9 cellular contexts compared by ENCODE assay signal in genomic region chr10:104109908-104110662, GRCh38. TPM values are rescaled to one million over a fixed set of nuclear protein-coding genes. Genes with fewer than 3 reads are reported as not detected.
DNase-seq lines count a peak whose midpoint lies in the region; ATAC-seq and TF ChIP-seq lines count a peak whose summit lies in the region.
"Had no signal": no experiment of that assay in that cellular context is flagged by ENCODE, and none has a peak within 500 bp of the region (broad histone marks: within the 10 kb centered on the region; RNA-seq: fewer than 3 reads in every experiment).

No MANE protein-coding gene starts in this region.

- H3K4me1 Mint-ChIP-seq in CD14-positive monocyte = peaks cover 11% of the 10 kb centered on the region

- H3K27ac Mint-ChIP-seq in CD14-positive monocyte = no peak overlapping the region

- intact Hi-C loops in CD14-positive monocyte (cut with micrococcal nuclease) = no loop called here

- no peaks in the 10 kb centered on the region for H3K36me3 Mint-ChIP-seq in CD14-positive monocyte

- no peaks in the 10 kb centered on the region for H3K9me3 Mint-ChIP-seq in CD14-positive monocyte

- H3K4me3 ChIP-seq in epithelial cell of proximal tubule (ENCODE audit: low read depth, low read length) = no peak overlapping the region

- H3K27me3 Mint-ChIP-seq in CD14-positive monocyte (ENCODE audit: low read depth in 3 of 3) = no peaks in the 10 kb centered on the region

- ATAC-seq in GM19452 (IDR thresholded peaks at IDR 0.05; ENCODE audit: unreplicated experiment) (peak; percentile 98), HG03442 (IDR thresholded peaks at IDR 0.05; ENCODE audit: unreplicated experiment) (peak; percentile 74), HG03280 (IDR thresholded peaks at IDR 0.05; ENCODE audit: unreplicated experiment) (no peak)

- no peak overlapping the region for H3K4me3 Mint-ChIP-seq in CD14-positive monocyte

- DNase-seq in AG08395 (ENCODE audit: low spot score) (peak; percentile 70), epithelial cell of proximal tubule (ENCODE audit: low read depth) (peak; percentile 92), CD14-positive monocyte (ENCODE audit: low spot score) (no peak), midbrain (lab: John Stamatoyannopoulos, UW) (no peak), HuH-7 (ENCODE audit: low spot score) (no peak)

- TF ChIP-seq CTCF in epithelial cell of proximal tubule (conservative IDR thresholded peaks at IDR 0.05; ENCODE audit: low read depth, low read length) = no peak
- no peak for TF ChIP-seq CTCF in CD14-positive monocyte (IDR thresholded peaks at IDR 0.05)

RNA-seq across cellular contexts. Expression of gene SFR1, which starts 11.9 kb away (rescaled TPM):
- total RNA-seq in epithelial cell of proximal tubule = 15.2 and 15.6 TPM in 2 replicates
- polyA plus RNA-seq in CD14-positive monocyte = 10 to 100 TPM; 16.9 to 18.1 TPM

RNA-seq across cellular contexts. Expression of gene COL17A1, which starts 24.4 kb away (rescaled TPM):
- 1.7 and 2.3 TPM in 2 replicates for total RNA-seq in epithelial cell of proximal tubule
- not detected for polyA plus RNA-seq in CD14-positive monocyte
- total RNA-seq: activated CD8-positive, alpha-beta memory T cell treated with anti-CD3 and anti-CD28 coated beads for 36 hours had no signal

Comparison
In these comparisons a context has a peak if more than half of its experiments do, and no peak if none do; other contexts are left out.
1. DNase-seq: peak in AG08395 (single experiment) and epithelial cell of proximal tubule (single experiment); none in CD14-positive monocyte (single experiment), midbrain (single experiment) and HuH-7 (single experiment).